Comparison of ENCODE assay signal across 8 cellular contexts in the genomic region with DNA sequence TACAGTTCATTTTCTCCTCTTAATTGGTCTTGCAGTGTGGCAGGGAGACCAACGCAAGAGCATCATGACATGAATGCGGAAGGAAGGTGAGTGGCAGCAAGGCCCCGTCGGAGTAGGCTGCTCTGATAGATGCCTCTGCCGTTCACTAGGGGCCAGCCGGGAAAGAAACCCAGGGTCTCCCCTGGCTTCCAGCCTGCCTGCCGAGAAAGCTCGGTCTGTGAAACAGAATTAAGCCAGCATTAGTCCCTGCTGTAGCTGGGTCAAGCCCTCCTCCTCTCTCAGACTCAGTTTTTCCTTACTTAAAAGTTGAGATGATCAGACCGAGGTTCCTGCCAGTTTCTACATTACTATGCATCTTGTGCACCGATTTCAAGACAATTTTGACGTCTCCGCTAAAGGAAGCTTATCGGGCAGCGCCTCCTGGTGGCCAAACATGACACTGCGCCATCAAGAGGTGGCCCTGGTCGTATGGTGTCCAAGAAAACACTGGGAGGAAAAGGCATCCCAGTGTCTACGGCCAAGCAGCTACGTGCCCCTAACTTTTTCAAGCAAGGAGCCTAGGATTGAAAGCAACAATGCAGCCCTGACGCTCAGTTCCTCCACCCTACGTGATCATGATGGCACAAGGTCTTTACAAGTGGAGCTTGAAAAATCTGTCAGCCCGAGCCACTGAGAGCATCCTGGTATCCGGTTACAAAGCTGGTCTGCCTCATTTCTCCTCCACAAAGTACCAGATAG.
DNase-seq lines count a peak whose midpoint lies in the region; ATAC-seq and TF ChIP-seq lines count a peak whose summit lies in the region.

No MANE protein-coding gene starts in this region.

- no peak overlapping the region for H3K9ac ChIP-seq in adipocyte (ENCODE audit: low read length)

- H3K27ac ChIP-seq in vagina, result no peak overlapping the region

- H3K9me3 ChIP-seq in adipocyte (ENCODE audit: control insufficient read depth, low read length) (no peaks in the 10 kb centered on the region), vagina (no peaks in the 10 kb centered on the region)

- TF ChIP-seq CTCF in vagina (IDR thresholded peaks at IDR 0.05), result peak; percentile 82 to 88 (median 84)

- TF ChIP-seq POLR2A in vagina (IDR thresholded peaks at IDR 0.05), result no peak

- H3K4me3 ChIP-seq in adipocyte (ENCODE audit: low read length) (no peak overlapping the region), vagina (no peak overlapping the region)

- no peaks in the 10 kb centered on the region for H3K36me3 ChIP-seq in adipocyte (ENCODE audit: control insufficient read depth, insufficient read depth, low read length, severe bottlenecking)
- no peaks in the 10 kb centered on the region for H3K36me3 ChIP-seq in vagina

- ATAC-seq in GM18909 (IDR thresholded peaks at IDR 0.05; ENCODE audit: poor library complexity, unreplicated experiment) (peak; percentile 62), left cardiac atrium (peak; percentile 55 to 71)

- H3K27me3 ChIP-seq in adipocyte (replicated peaks; ENCODE audit: control insufficient read depth, insufficient read depth, low read length) (peaks cover 56% of the 10 kb centered on the region), vagina (no peaks in the 10 kb centered on the region)

- intact Hi-C loops in left cardiac atrium (cut with DNase I) (loop anchor here (1.0 to 10.0 kb wide), 6 partner anchors 252 to 625 kb away; partner anchors contain the start of gene NOS1 (in 1 of the 2)), vagina (cut with DNase I) (loop anchor here (5.0 kb wide), 2 partner anchors 470 to 625 kb away; no protein-coding TSS in a partner anchor)

- peak; percentile 80 for DNase-seq in AG08395 (ENCODE audit: low spot score)
- DNase-seq in LoVo (ENCODE audit: low spot score), result peak; percentile 64
- DNase-seq in SW480 (ENCODE audit: low spot score), result peak; percentile 51
- peak; percentile 81 for DNase-seq in adipocyte (ENCODE audit: low read depth)
- DNase-seq in left cardiac atrium, result peak; percentile 75
- DNase-seq in pulmonary artery endothelial cell (ENCODE audit: low read depth, low spot score), result peak; percentile 29
- DNase-seq in vagina (ENCODE audit: extremely low spot score in 2 of 2), result no peak

- H3K4me1 ChIP-seq in adipocyte (ENCODE audit: control insufficient read depth, insufficient read depth, low read length) (no peaks in the 10 kb centered on the region), vagina (no peaks in the 10 kb centered on the region)

Comparison
In these comparisons a context has a peak if more than half of its experiments do, and no peak if none do; other contexts are left out.
1. DNase-seq: peak in AG08395 (single experiment), LoVo (single experiment), SW480 (single experiment), adipocyte (single experiment), left cardiac atrium (single experiment) and pulmonary artery endothelial cell (single experiment); none in vagina (0 of 2).